ENCODE assay signal across 6 cellular contexts in the genomic region with DNA sequence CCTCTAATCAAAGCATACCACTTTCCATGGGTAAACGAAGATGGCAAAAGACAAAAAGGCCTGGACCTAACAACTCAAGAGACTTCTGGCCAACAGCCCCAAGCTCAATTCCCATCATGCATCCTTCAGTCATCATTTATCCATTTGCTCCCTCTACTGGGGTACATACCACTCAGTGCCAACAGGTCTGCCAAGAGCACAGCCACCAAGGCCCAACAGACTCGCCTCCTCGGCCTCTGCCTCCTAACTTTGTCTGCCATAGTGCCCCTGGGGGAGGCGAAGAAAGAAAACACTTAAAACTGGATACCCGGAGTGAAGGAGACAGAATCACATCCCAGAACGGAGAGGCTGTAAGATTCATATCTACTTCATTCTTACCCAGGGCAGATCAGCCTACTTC. TPM values are rescaled to one million over a fixed set of nuclear protein-coding genes. Genes with fewer than 3 reads are reported as not detected.
DNase-seq lines count a peak whose midpoint lies in the region; ATAC-seq lines count a peak whose summit lies in the region.

No MANE protein-coding gene starts in this region.

- peak overlapping the region; percentile 44 for H3K27ac ChIP-seq in mesenchymal stem cell (ENCODE audit: low read length, poor library complexity, severe bottlenecking)

- 56% methylated on average over 6 of the region's 6 CpGs for WGBS in mesenchymal stem cell

- DNase-seq in stimulated activated CD4-positive, alpha-beta T cell treated with anti-CD3 and anti-CD28 coated beads, Interleukin-15, amount 100 ng/mL, for 24 hours = peak; percentile 31
- no peak for DNase-seq in stimulated activated CD4-positive, alpha-beta T cell treated with anti-CD3 and anti-CD28 coated beads, Interleukin-1b, Interleukin-23, amount 100 ng/mL, for 48 hours
- DNase-seq in activated naive CD4-positive, alpha-beta T cell treated with anti-CD3 and anti-CD28 coated beads, Interleukin-2, amount 50 U/mL, for 72 hours (ENCODE audit: low spot score in 2 of 2) = peak in 1 of 2 donors; percentile 39
- peak; percentile 53 for DNase-seq in mesenchymal stem cell
- no peak for DNase-seq in cerebellum (ENCODE audit: low spot score)

- H3K9ac ChIP-seq in mesenchymal stem cell (ENCODE audit: low read length) = peak overlapping the region; percentile 94

- H3K18ac ChIP-seq in mesenchymal stem cell (ENCODE audit: low read depth in 1 of 2, low read length in 2 of 2) = no peak overlapping the region

- H4K91ac ChIP-seq in mesenchymal stem cell (ENCODE audit: low read length) = peak overlapping the region; percentile 59

- ATAC-seq in activated naive CD4-positive, alpha-beta T cell treated with anti-CD3 and anti-CD28 coated beads, Interleukin-2, amount 50 U/mL, for 72 hours = no peak
- no peak for ATAC-seq in HG03469 (IDR thresholded peaks at IDR 0.05; ENCODE audit: unreplicated experiment)

- no peak overlapping the region for H3K23ac ChIP-seq in mesenchymal stem cell (ENCODE audit: low read length in 2 of 2)

- peak overlapping the region; percentile 92 for H2AFZ ChIP-seq in mesenchymal stem cell (ENCODE audit: low read depth, low read length)

- no peak overlapping the region for H3K14ac ChIP-seq in mesenchymal stem cell (ENCODE audit: low read length in 2 of 2)

- peaks cover 44 to 47% of the 10 kb centered on the region in 2 experiments for H3K36me3 ChIP-seq in mesenchymal stem cell (ENCODE audit: control insufficient read depth in 1 of 2, insufficient read depth in 2 of 2, low read depth in 1 of 2, low read length in 2 of 2)

- no peak overlapping the region for H2AK5ac ChIP-seq in mesenchymal stem cell (ENCODE audit: low read length, severe bottlenecking)

- no peak overlapping the region for H2BK5ac ChIP-seq in mesenchymal stem cell (ENCODE audit: low read depth, low read length, poor library complexity, severe bottlenecking)

- H3K4me3 ChIP-seq in mesenchymal stem cell (ENCODE audit: insufficient read depth in 1 of 2, low read depth in 1 of 2, low read length in 2 of 2) = peak overlapping the region; percentile 91 to 95

- no peaks in the 10 kb centered on the region for H3K27me3 ChIP-seq in mesenchymal stem cell (ENCODE audit: control insufficient read depth in 1 of 2, insufficient read depth in 1 of 2, low read length in 2 of 2)

- no peaks in the 10 kb centered on the region for H3K9me3 Mint-ChIP-seq in activated naive CD4-positive, alpha-beta T cell treated with anti-CD3 and anti-CD28 coated beads, Interleukin-2, amount 50 U/mL, for 72 hours

- H4K8ac ChIP-seq in mesenchymal stem cell (ENCODE audit: low read length) = peak overlapping the region; percentile 17

- no peak overlapping the region for H2BK120ac ChIP-seq in mesenchymal stem cell (ENCODE audit: low read depth, low read length)

- no peak overlapping the region for H2BK12ac ChIP-seq in mesenchymal stem cell (ENCODE audit: low read length in 2 of 2)

- peaks cover 41 to 51% of the 10 kb centered on the region in 2 donors for H3K36me3 Mint-ChIP-seq in activated naive CD4-positive, alpha-beta T cell treated with anti-CD3 and anti-CD28 coated beads, Interleukin-2, amount 50 U/mL, for 72 hours

- peaks cover 44% of the 10 kb centered on the region for H3K79me1 ChIP-seq in mesenchymal stem cell (replicated peaks; ENCODE audit: low read length, poor library complexity, severe bottlenecking)

- no peak overlapping the region for H2BK15ac ChIP-seq in mesenchymal stem cell (ENCODE audit: low read depth, poor library complexity, severe bottlenecking)

- H3K4me1 ChIP-seq in mesenchymal stem cell (ENCODE audit: control insufficient read depth, insufficient read depth, low read depth, low read length) = peaks cover 15% of the 10 kb centered on the region

- no peaks in the 10 kb centered on the region for H3K9me3 ChIP-seq in mesenchymal stem cell (ENCODE audit: control insufficient read depth, low read length)

- H3K4ac ChIP-seq in mesenchymal stem cell (ENCODE audit: low read depth in 1 of 2, low read length in 2 of 2) = peak overlapping the region in 1 of 2 experiments; percentile 2

- H3K27ac Mint-ChIP-seq in activated naive CD4-positive, alpha-beta T cell treated with anti-CD3 and anti-CD28 coated beads, Interleukin-2, amount 50 U/mL, for 72 hours = peak overlapping the region; percentile 91 to 94

- H3K4me2 ChIP-seq in mesenchymal stem cell (ENCODE audit: low read length, poor library complexity, severe bottlenecking) = peak overlapping the region; percentile 76

RNA-seq across cellular contexts. Expression of gene HYOU1, which starts 1.1 kb away (rescaled TPM):
- total RNA-seq in activated naive CD4-positive, alpha-beta T cell treated with anti-CD3 and anti-CD28 coated beads, Interleukin-2, amount 50 U/mL, for 72 hours = 100 to 1,000 TPM in 1 of 2 donors, 10 to 100 TPM in 1; 71.7 to 117 TPM
- polyA plus RNA-seq in mesenchymal stem cell (2013, experiment 1 of 2) = 118 TPM
- 124 TPM for polyA plus RNA-seq in mesenchymal stem cell (2013, experiment 2 of 2)
- total RNA-seq in cerebellum = 39.9 TPM

RNA-seq across cellular contexts. Expression of gene VPS11, which starts 11.7 kb away (rescaled TPM):
- 10 to 100 TPM; 26.6 to 42.2 TPM for total RNA-seq in activated naive CD4-positive, alpha-beta T cell treated with anti-CD3 and anti-CD28 coated beads, Interleukin-2, amount 50 U/mL, for 72 hours
- 29.0 TPM for polyA plus RNA-seq in mesenchymal stem cell (2013, experiment 1 of 2)
- polyA plus RNA-seq in mesenchymal stem cell (2013, experiment 2 of 2) = 29.0 TPM
- 20.6 TPM for total RNA-seq in cerebellum

RNA-seq across cellular contexts. Expression of gene SLC37A4, which starts 25.2 kb away (rescaled TPM):
- 10 to 100 TPM; 22.3 to 33.4 TPM for total RNA-seq in activated naive CD4-positive, alpha-beta T cell treated with anti-CD3 and anti-CD28 coated beads, Interleukin-2, amount 50 U/mL, for 72 hours
- 6.8 TPM for polyA plus RNA-seq in mesenchymal stem cell (2013, experiment 1 of 2)
- polyA plus RNA-seq in mesenchymal stem cell (2013, experiment 2 of 2) = 7.2 TPM
- total RNA-seq in cerebellum = 10.0 TPM

RNA-seq across cellular contexts. Expression of gene HMBS, which starts 28.8 kb away (rescaled TPM):
- 10 to 100 TPM; 20.0 to 35.7 TPM for total RNA-seq in activated naive CD4-positive, alpha-beta T cell treated with anti-CD3 and anti-CD28 coated beads, Interleukin-2, amount 50 U/mL, for 72 hours
- 20.1 TPM for polyA plus RNA-seq in mesenchymal stem cell (2013, experiment 1 of 2)
- polyA plus RNA-seq in mesenchymal stem cell (2013, experiment 2 of 2) = 19.2 TPM
- 4.9 TPM for total RNA-seq in cerebellum

RNA-seq across cellular contexts. Expression of gene TRAPPC4, which starts 37.3 kb away (rescaled TPM):
- total RNA-seq in activated naive CD4-positive, alpha-beta T cell treated with anti-CD3 and anti-CD28 coated beads, Interleukin-2, amount 50 U/mL, for 72 hours = 100 to 1,000 TPM in 1 of 2 donors, 10 to 100 TPM in 1; 67.3 to 123 TPM
- 76.7 TPM for polyA plus RNA-seq in mesenchymal stem cell (2013, experiment 1 of 2)
- 77.1 TPM for polyA plus RNA-seq in mesenchymal stem cell (2013, experiment 2 of 2)
- total RNA-seq in cerebellum = 32.8 TPM

Comparison
In these comparisons a context has a peak if more than half of its experiments do, and no peak if none do; other contexts are left out.
1. DNase-seq: peak in stimulated activated CD4-positive, alpha-beta T cell treated with anti-CD3 and anti-CD28 coated beads, Interleukin-15, amount 100 ng/mL, for 24 hours (single experiment) and mesenchymal stem cell (single experiment); none in stimulated activated CD4-positive, alpha-beta T cell treated with anti-CD3 and anti-CD28 coated beads, Interleukin-1b, Interleukin-23, amount 100 ng/mL, for 48 hours (single experiment) and cerebellum (single experiment).